In genomic region chr22:22882033-22882717, GRCh38 we compare ENCODE assay signal across 12 cellular contexts. TPM values are rescaled to one million over a fixed set of nuclear protein-coding genes. Genes with fewer than 3 reads are reported as not detected.
DNase-seq lines count a peak whose midpoint lies in the region; ATAC-seq and TF ChIP-seq lines count a peak whose summit lies in the region.
"Had no signal": no experiment of that assay in that cellular context is flagged by ENCODE, and none has a peak within 500 bp of the region (broad histone marks: within the 10 kb centered on the region; RNA-seq: fewer than 3 reads in every experiment).

No MANE protein-coding gene starts in this region.

- DNase-seq in DND-41 (peak; percentile 75), SK-MEL-5 (ENCODE audit: low read depth, low spot score) (peak; percentile 42), kidney tubule cell (ENCODE audit: low spot score) (peak; percentile 43), activated gamma-delta T cell (lab: John Stamatoyannopoulos, UW) (no peak)
- DNase-seq in stimulated activated CD8-positive, alpha-beta memory T cell treated with anti-CD3 and anti-CD28 coated beads, Interleukin-4, amount 100 ng/mL, for 48 hours: no peak
- DNase-seq: anterior cingulate cortex, KG1, psoas muscle had no signal

- peaks cover 82% of the 10 kb centered on the region for H3K4me1 ChIP-seq in DND-41 (ENCODE audit: insufficient read depth, low read length)
- H3K4me1 ChIP-seq: psoas muscle had no signal

- no peak for TF ChIP-seq CTCF in DND-41 (IDR thresholded peaks at IDR 0.05; ENCODE audit: borderline replicate concordance, extremely low read depth, low read length, poor library complexity, severe bottlenecking)

- H3K36me3 ChIP-seq in DND-41 (ENCODE audit: insufficient read depth, low read length): no peaks in the 10 kb centered on the region

- H3K27me3 ChIP-seq in DND-41 (ENCODE audit: insufficient read depth, low read length, poor library complexity): no peaks in the 10 kb centered on the region

- ATAC-seq in DND-41 (ENCODE audit: insufficient read depth, low read depth) (no peak), HG03520 (IDR thresholded peaks at IDR 0.05; ENCODE audit: unreplicated experiment) (no peak), HG03442 (IDR thresholded peaks at IDR 0.05; ENCODE audit: unreplicated experiment) (no peak)
- ATAC-seq: psoas muscle had no signal

- H4K20me1 ChIP-seq in DND-41 (ENCODE audit: insufficient read depth, low read length): no peaks in the 10 kb centered on the region

- no peak overlapping the region for H3K9ac ChIP-seq in DND-41 (ENCODE audit: low read depth, low read length)

- H3K27ac ChIP-seq in DND-41 (ENCODE audit: low read length): peak overlapping the region; percentile 98
- H3K27ac ChIP-seq: psoas muscle had no signal

- peak; percentile 55 for TF ChIP-seq POLR2A in GM19099 (IDR thresholded peaks at IDR 0.05; ENCODE audit: extremely low read depth, insufficient read length, low read depth)

- no peaks in the 10 kb centered on the region for H3K79me2 ChIP-seq in DND-41 (ENCODE audit: insufficient read depth, low read length)

- H3K4me3 ChIP-seq in DND-41 (ENCODE audit: low read depth in 1 of 2, low read length in 2 of 2): no peak overlapping the region
- H3K4me3 ChIP-seq: psoas muscle had no signal

- H3K9me3 ChIP-seq in DND-41 (ENCODE audit: insufficient read depth, low read length, severe bottlenecking): no peaks in the 10 kb centered on the region
- H3K9me3 ChIP-seq: psoas muscle had no signal

- in situ Hi-C loops in SK-MEL-5 (cut with HindIII; ENCODE audit: low pct_unique_long_range_greater_than_20kb, low sequenced_read_pairs): no loop called here

- H3K4me2 ChIP-seq in DND-41 (ENCODE audit: insufficient read depth, low read length): no peak overlapping the region

- no peak overlapping the region for H2AFZ ChIP-seq in DND-41 (ENCODE audit: low read depth, low read length)

RNA-seq across cellular contexts. Expression of gene IGLL5, which starts 5.4 kb away (rescaled TPM):
- not detected in 2 replicates for total RNA-seq in SK-MEL-5 (2014; rRNA removed; shearing (Covaris generic))
- polyA plus RNA-seq in SK-MEL-5 (2015; cell fraction: cytosol; rRNA removed): not detected in 2 replicates
- not detected in 2 replicates for polyA plus RNA-seq in SK-MEL-5 (2015; cell fraction: nucleus; rRNA removed)
- total RNA-seq: kidney epithelial cell had no signal

Comparison
In these comparisons a context has a peak if more than half of its experiments do, and no peak if none do; other contexts are left out.
1. DNase-seq: peak in DND-41 (single experiment), SK-MEL-5 (single experiment) and kidney tubule cell (single experiment); none in activated gamma-delta T cell (single experiment) and stimulated activated CD8-positive, alpha-beta memory T cell treated with anti-CD3 and anti-CD28 coated beads, Interleukin-4, amount 100 ng/mL, for 48 hours (single experiment).